ENCODE assay signal across 8 cellular contexts in the genomic region with DNA sequence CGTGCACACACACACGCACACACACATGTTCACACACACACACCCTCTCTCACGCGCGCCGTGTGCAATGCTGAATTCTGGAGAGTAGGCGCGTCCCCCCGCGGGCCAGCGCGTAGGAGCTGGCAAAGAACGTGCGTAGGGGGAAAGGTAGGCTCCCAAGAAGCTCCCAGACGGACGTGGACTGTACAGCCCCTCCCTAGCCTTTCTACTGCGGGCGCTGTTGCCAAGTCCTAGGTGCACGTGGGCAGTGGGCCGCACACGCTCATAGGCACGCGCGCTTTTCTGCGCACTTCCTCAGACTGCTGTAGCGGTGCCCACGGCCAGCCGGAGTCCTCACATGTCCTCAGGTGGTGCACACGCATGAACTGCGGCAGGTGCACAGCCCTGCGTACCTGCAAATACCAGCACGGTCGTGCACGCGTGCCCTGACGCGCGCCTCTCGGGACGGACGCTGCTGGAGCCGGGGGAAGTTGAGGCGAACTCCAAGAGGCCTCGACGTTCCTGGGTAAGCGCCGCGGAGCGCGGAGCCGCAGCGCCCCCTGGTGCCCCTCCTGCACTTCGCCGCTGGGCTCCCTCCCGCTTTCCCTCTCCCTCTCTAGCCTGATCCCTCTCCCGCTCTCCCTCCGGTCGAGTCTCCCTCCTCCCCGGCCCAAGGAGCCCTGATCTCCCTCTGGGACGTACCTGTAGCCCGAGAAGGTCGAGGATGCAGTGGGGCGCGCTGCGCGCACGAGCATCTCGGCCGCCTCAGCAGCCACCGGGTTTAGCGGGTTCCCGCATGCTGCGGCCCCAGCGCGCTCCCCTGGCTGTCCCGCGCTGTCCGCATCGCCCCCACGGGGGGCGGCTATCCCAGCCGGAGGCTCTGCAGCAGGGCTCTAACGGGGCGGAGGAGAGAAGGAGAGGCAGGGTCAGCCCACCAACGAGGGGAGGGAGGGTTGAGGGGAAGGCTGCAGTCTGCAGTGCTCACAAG. TPM values are rescaled to one million over a fixed set of nuclear protein-coding genes. Genes with fewer than 3 reads are reported as not detected.
DNase-seq lines count a peak whose midpoint lies in the region; ATAC-seq, FAIRE-seq and TF ChIP-seq lines count a peak whose summit lies in the region.

No MANE protein-coding gene starts in this region.

- no peak overlapping the region for H3K4me3 ChIP-seq in NB4 (ENCODE audit: low read depth, low read length)

- peaks cover 44% of the 10 kb centered on the region for H3K27me3 ChIP-seq in CD4-positive, alpha-beta T cell (ENCODE audit: control insufficient read depth, insufficient read depth, low read length)

- intact Hi-C loops in CD4-positive, alpha-beta T cell (cut with DNase I, micrococcal nuclease) = loop anchor here in 1 of 2 experiments (5.0 kb wide), 1 partner anchor 1614 kb away; no protein-coding TSS in a partner anchor

- H3K27me3 Mint-ChIP-seq in CD4-positive, alpha-beta T cell = peaks cover 64% of the 10 kb centered on the region
- peaks cover 8% of the 10 kb centered on the region for H3K27me3 Mint-ChIP-seq in glutamatergic neuron (ENCODE audit: unreplicated experiment)

- FAIRE-seq in urothelium cell line (lab: Jason Lieb, UNC) = peak; percentile 87

- H3K27ac Mint-ChIP-seq in CD4-positive, alpha-beta T cell = no peak overlapping the region
- no peak overlapping the region for H3K27ac Mint-ChIP-seq in activated naive CD4-positive, alpha-beta T cell treated with anti-CD3 and anti-CD28 coated beads, Interleukin-2, amount 50 U/mL, for 72 hours
- H3K27ac Mint-ChIP-seq in glutamatergic neuron (ENCODE audit: unreplicated experiment) = no peak overlapping the region

- no peak for TF ChIP-seq POLR2A in NB4 (IDR thresholded peaks at IDR 0.05; ENCODE audit: extremely low read depth, insufficient read length)

- POLR2A ChIA-PET in CD4-positive, alpha-beta T cell (lab: Charles Lee) = no interaction called here

- no peaks in the 10 kb centered on the region for H3K36me3 Mint-ChIP-seq in CD4-positive, alpha-beta T cell (ENCODE audit: low read depth)
- H3K36me3 Mint-ChIP-seq in activated naive CD4-positive, alpha-beta T cell treated with anti-CD3 and anti-CD28 coated beads, Interleukin-2, amount 50 U/mL, for 72 hours = no peaks in the 10 kb centered on the region
- H3K36me3 Mint-ChIP-seq in glutamatergic neuron (ENCODE audit: unreplicated experiment) = no peaks in the 10 kb centered on the region

- TF ChIP-seq CTCF in CD4-positive, alpha-beta T cell (IDR thresholded peaks at IDR 0.05) = peak; percentile 24
- TF ChIP-seq CTCF in NB4 (IDR thresholded peaks at IDR 0.05; ENCODE audit: low read depth, low read length) (peak; percentile 45), glutamatergic neuron (IDR thresholded peaks at IDR 0.05; ENCODE audit: partially characterized antibody, unreplicated experiment) (peak; percentile 91)

- CTCF ChIA-PET in CD4-positive, alpha-beta T cell (lab: Charles Lee) = no interaction called here

- H3K9me3 ChIP-seq in CD4-positive, alpha-beta T cell (ENCODE audit: control insufficient read depth, low read length) = no peaks in the 10 kb centered on the region

- no peak for DNase-seq in CD4-positive, alpha-beta T cell
- DNase-seq in NB4 (ENCODE audit: low read depth) (peak; percentile 25), glutamatergic neuron (peak; percentile 88), occipital lobe (lab: John Stamatoyannopoulos, UW) (peak; percentile 49), urothelium cell line (ENCODE audit: low spot score) (peak; percentile 89), COR-L47 (lab: John Stamatoyannopoulos, UW) (no peak)
- DNase-seq in activated naive CD4-positive, alpha-beta T cell treated with anti-CD3 and anti-CD28 coated beads, Interleukin-2, amount 50 U/mL, for 72 hours (ENCODE audit: low spot score in 2 of 2) = peak; percentile 62 to 64

- H3K4me3 Mint-ChIP-seq in CD4-positive, alpha-beta T cell = no peak overlapping the region
- H3K4me3 Mint-ChIP-seq in glutamatergic neuron (ENCODE audit: unreplicated experiment) = peak overlapping the region; percentile 76

- H3K9me3 Mint-ChIP-seq in CD4-positive, alpha-beta T cell = no peaks in the 10 kb centered on the region
- H3K9me3 Mint-ChIP-seq in activated naive CD4-positive, alpha-beta T cell treated with anti-CD3 and anti-CD28 coated beads, Interleukin-2, amount 50 U/mL, for 72 hours = peaks cover 0 to 5% of the 10 kb centered on the region in 2 donors
- H3K9me3 Mint-ChIP-seq in glutamatergic neuron (ENCODE audit: unreplicated experiment) = peaks cover 5% of the 10 kb centered on the region

- no peak overlapping the region for H3K27ac ChIP-seq in CD4-positive, alpha-beta T cell (ENCODE audit: low read depth, low read length)

- ATAC-seq in CD4-positive, alpha-beta T cell (ENCODE audit: poor library complexity) = no peak
- peak; percentile 57 for ATAC-seq in GM19351 (IDR thresholded peaks at IDR 0.05; ENCODE audit: unreplicated experiment)
- peak; percentile 53 to 84 for ATAC-seq in activated naive CD4-positive, alpha-beta T cell treated with anti-CD3 and anti-CD28 coated beads, Interleukin-2, amount 50 U/mL, for 72 hours

- peaks cover 4% of the 10 kb centered on the region for H3K4me1 Mint-ChIP-seq in CD4-positive, alpha-beta T cell (ENCODE audit: low read depth)
- H3K4me1 Mint-ChIP-seq in glutamatergic neuron (ENCODE audit: low read depth, unreplicated experiment) = peaks cover 3% of the 10 kb centered on the region

RNA-seq across cellular contexts. Expression of a gene that starts 0.7 kb away (rescaled TPM):
- not detected for total RNA-seq in CD4-positive, alpha-beta T cell
- not detected for total RNA-seq in activated naive CD4-positive, alpha-beta T cell treated with anti-CD3 and anti-CD28 coated beads, Interleukin-2, amount 50 U/mL, for 72 hours
- 6.8 TPM for total RNA-seq in glutamatergic neuron (ENCODE audit: unreplicated experiment)
- total RNA-seq in occipital lobe = 10.9 TPM

Comparison
In these comparisons a context has a peak if more than half of its experiments do, and no peak if none do; other contexts are left out.
1. DNase-seq: peak in NB4 (single experiment), activated naive CD4-positive, alpha-beta T cell treated with anti-CD3 and anti-CD28 coated beads, Interleukin-2, amount 50 U/mL, for 72 hours (2 of 2), glutamatergic neuron (single experiment), occipital lobe (single experiment) and urothelium cell line (single experiment); none in CD4-positive, alpha-beta T cell (0 of 10) and COR-L47 (single experiment).
2. CTCF ChIP-seq: peak in every context shown above with its lines; median percentile 91 in glutamatergic neuron; 45 in NB4; 24 in CD4-positive, alpha-beta T cell.